9 cellular contexts compared by ENCODE assay signal in genomic region chr9:89178162-89179120, GRCh38. TPM values are rescaled to one million over a fixed set of nuclear protein-coding genes. Genes with fewer than 3 reads are reported as not detected.
DNase-seq lines count a peak whose midpoint lies in the region; ATAC-seq, FAIRE-seq and TF ChIP-seq lines count a peak whose summit lies in the region.
"Had no signal": no experiment of that assay in that cellular context is flagged by ENCODE, and none has a peak within 500 bp of the region (broad histone marks: within the 10 kb centered on the region; RNA-seq: fewer than 3 reads in every experiment).

TSS of gene SHC3 (minus strand) at chr9:89178818. CDS start at chr9:89178460, 358 bp downstream.

- H3K36me3 ChIP-seq in Panc1 (ENCODE audit: control insufficient read depth, insufficient read depth, low read length) (no peaks in the 10 kb centered on the region), fibroblast of lung (ENCODE audit: control insufficient read depth, insufficient read depth, low read length) (no peaks in the 10 kb centered on the region), pancreas (no peaks in the 10 kb centered on the region)

- H3K4me2 ChIP-seq in fibroblast of lung (ENCODE audit: extremely low read depth, insufficient read depth, low read length) = peak within 1 kb of the TSS; percentile 98

- H3K36me3 Mint-ChIP-seq in Calu3 (ENCODE audit: insufficient read depth, unreplicated experiment) = peaks cover 20% of the 10 kb centered on the region

- CTCF ChIA-PET in Calu3 (lab: Charles Lee) (no interaction called here), Panc1 (lab: Charles Lee) (no interaction called here)

- peaks cover 18% of the 10 kb centered on the region for H3K79me2 ChIP-seq in fibroblast of lung (ENCODE audit: control insufficient read depth, insufficient read depth, low read length)

- H3K9ac ChIP-seq in fibroblast of lung (ENCODE audit: insufficient read depth, low read length) = peak within 1 kb of the TSS; percentile 58

- H3K9me3 ChIP-seq in Panc1 (ENCODE audit: control insufficient read depth, insufficient read depth, low read depth, low read length) (no peaks in the 10 kb centered on the region), fibroblast of lung (ENCODE audit: control insufficient read depth, insufficient read depth, low read depth, low read length) (no peaks in the 10 kb centered on the region), pancreas (no peaks in the 10 kb centered on the region)

- H3K4me1 Mint-ChIP-seq in Calu3 (ENCODE audit: low read depth, unreplicated experiment) = peaks cover 37% of the 10 kb centered on the region

- H3K27me3 ChIP-seq in Panc1 (ENCODE audit: control insufficient read depth, insufficient read depth, low read length) (no peaks in the 10 kb centered on the region), fibroblast of lung (ENCODE audit: control insufficient read depth, insufficient read depth, low read length) (no peaks in the 10 kb centered on the region), pancreas (no peaks in the 10 kb centered on the region)

- H4K20me1 ChIP-seq in fibroblast of lung (ENCODE audit: control insufficient read depth, extremely low read depth, insufficient read depth, low read length) = no peaks in the 10 kb centered on the region

- H2AFZ ChIP-seq in fibroblast of lung (ENCODE audit: low read length) = peak within 1 kb of the TSS; percentile 60

- peak within 1 kb of the TSS; percentile 97 for H3K27ac Mint-ChIP-seq in Calu3 (ENCODE audit: unreplicated experiment)

- H3K9me3 Mint-ChIP-seq in Calu3 (ENCODE audit: low read depth, unreplicated experiment) = no peaks in the 10 kb centered on the region

- H3K27ac ChIP-seq in Panc1 (ENCODE audit: low read length) = peak within 1 kb of the TSS; percentile 94
- peak within 1 kb of the TSS; percentile 85 for H3K27ac ChIP-seq in fibroblast of lung (ENCODE audit: insufficient read depth, low read length)
- H3K27ac ChIP-seq in pancreas = peak within 1 kb of the TSS; percentile 74 to 92 (median 78)

- BruUV-seq in Calu3 (replicated peaks; lab: Mats Ljungman, UMichigan) (no TSS peak), Panc1 (replicated peaks; lab: Mats Ljungman, UMichigan) (no TSS peak)

- ATAC-seq in Panc1 (peak; percentile 6; the same call in 1 of the 2 replicates), pancreas (peak in 2 of 4 donors; percentile 2 to 10), HG02870 (IDR thresholded peaks at IDR 0.05; ENCODE audit: unreplicated experiment) (no peak), HG02852 (IDR thresholded peaks at IDR 0.05; ENCODE audit: unreplicated experiment) (no peak), GM19463 (IDR thresholded peaks at IDR 0.05; ENCODE audit: unreplicated experiment) (no peak)
- ATAC-seq: K562 had no signal

- 7 to 10% methylated on average over 72 to 73 of the region's 73 CpGs for WGBS in pancreas, 2 donors

- TF ChIP-seq CTCF in Calu3 (IDR thresholded peaks at IDR 0.05; ENCODE audit: unreplicated experiment) (no peak), Panc1 (IDR thresholded peaks at IDR 0.05) (no peak), fibroblast of lung (conservative IDR thresholded peaks at IDR 0.05 in 1 of 2, IDR thresholded peaks at IDR 0.05 in 1 of 2; ENCODE audit: low read depth in 1 of 2, low read length in 2 of 2) (no peak), pancreas (IDR thresholded peaks at IDR 0.05) (no peak)

- in situ Hi-C loops in Panc1 (cut with HindIII; ENCODE audit: low pct_unique_long_range_greater_than_20kb, low sequenced_read_pairs) = no loop called here

- H3K4me1 ChIP-seq in Panc1 (ENCODE audit: control insufficient read depth, insufficient read depth, low read length) (peaks cover 8% of the 10 kb centered on the region), fibroblast of lung (ENCODE audit: control insufficient read depth, extremely low read depth, insufficient read depth, low read length) (peaks cover 10% of the 10 kb centered on the region), pancreas (peaks cover 8 to 21% (median 19%) of the 10 kb centered on the region in 3 donors)

- H3K4me3 Mint-ChIP-seq in Calu3 (ENCODE audit: low read depth, unreplicated experiment) = peak within 1 kb of the TSS; percentile 80

- POLR2A ChIA-PET in Panc1 (lab: Charles Lee) = no interaction called here

- no peak for DNase-seq in Calu3
- DNase-seq in Panc1 (ENCODE audit: low read depth, low spot score) = no peak
- DNase-seq in fibroblast of lung (ENCODE audit: low read depth in 2 of 2) = peak; percentile 63 to 81
- DNase-seq in pancreas = peak in 5 of 6 donors; percentile 15 to 78 (median 51)
- no peak for DNase-seq in NCI-H226

- intact Hi-C loops in Calu3 (cut with micrococcal nuclease; ENCODE audit: unreplicated experiment) = no loop called here
- intact Hi-C loops in Panc1 (cut with micrococcal nuclease; ENCODE audit: unreplicated experiment) = no loop called here
- intact Hi-C loops in pancreas (cut with DNase I) = no loop called here

- FAIRE-seq in pancreas (lab: Jason Lieb, UNC) = no peak
- FAIRE-seq: K562 had no signal

- H3K27me3 Mint-ChIP-seq in Calu3 (ENCODE audit: unreplicated experiment) = peaks cover 4% of the 10 kb centered on the region

- peak within 1 kb of the TSS; percentile 50 to 61 for H3K4me3 ChIP-seq in Panc1 (ENCODE audit: low read depth in 2 of 2, low read length in 2 of 2)
- H3K4me3 ChIP-seq in fibroblast of lung (replicated peaks in 1 of 4; ENCODE audit: control extremely low read depth in 1 of 4, insufficient read depth in 1 of 4, low read depth in 3 of 4, low read length in 4 of 4) = peak within 1 kb of the TSS; percentile 52 to 71 (median 60)
- peak within 1 kb of the TSS; percentile 4 to 58 (median 42) for H3K4me3 ChIP-seq in pancreas
- H3K4me3 ChIP-seq: K562 had no signal

RNA-seq across cellular contexts. Expression of gene SHC3, which starts in this region (rescaled TPM):
- 2.3 and 4.0 TPM in 2 replicates for total RNA-seq in Calu3 (2022)
- 1.7 TPM for total RNA-seq in Panc1 (2021; ENCODE audit: unreplicated experiment)
- polyA plus RNA-seq in Panc1 (2012; ENCODE audit: insufficient read length) = 1.2 TPM
- total RNA-seq in fibroblast of lung = 7.7 and 16.2 TPM in 2 replicates
- polyA plus RNA-seq in fibroblast of lung = 1.7 and 2.5 TPM in 2 replicates
- polyA plus RNA-seq in fibroblast of lung (2012) = 2.3 and 2.7 TPM in 2 replicates
- 3.5 and 30.0 TPM in 2 replicates for polyA minus RNA-seq in fibroblast of lung (ENCODE audit: low replicate concordance)
- total RNA-seq in pancreas = 1 to 10 TPM in 4 of 6 donors, under 1 TPM in 2; 0.19 to 6.3 (median 1.8) TPM
- polyA plus RNA-seq in pancreas = 1 to 10 TPM in 1 of 2 donors, under 1 TPM in 1; 0.92 to 3.5 TPM
- total RNA-seq: K562 had no signal
- polyA plus RNA-seq: K562 had no signal

Comparison
In these comparisons a context has a peak if more than half of its experiments do, and no peak if none do; other contexts are left out.
1. DNase-seq: peak in fibroblast of lung (2 of 2) and pancreas (5 of 6); none in Calu3 (single experiment), Panc1 (single experiment) and NCI-H226 (single experiment).
2. Peak in every context shown above with its lines, with median percentiles within 50 percentile points of each other: H3K27ac ChIP-seq and H3K4me3 ChIP-seq.